In genomic region chr5:394671-395155, GRCh38 we compare ENCODE assay signal across 1 cellular context.
TF ChIP-seq lines count a peak whose summit lies in the region.

No MANE protein-coding gene starts in this region.

TF ChIP-seq in SK-N-SH, 30 proteins besides CTCF, POLR2A, EP300 and RAD21 (continued from another document):
- TF ChIP-seq ZBTB33 (IDR thresholded peaks at IDR 0.05; ENCODE audit: borderline replicate concordance, low read depth) = no peak
